Comparison of ENCODE assay signal across 8 cellular contexts in the genomic region with DNA sequence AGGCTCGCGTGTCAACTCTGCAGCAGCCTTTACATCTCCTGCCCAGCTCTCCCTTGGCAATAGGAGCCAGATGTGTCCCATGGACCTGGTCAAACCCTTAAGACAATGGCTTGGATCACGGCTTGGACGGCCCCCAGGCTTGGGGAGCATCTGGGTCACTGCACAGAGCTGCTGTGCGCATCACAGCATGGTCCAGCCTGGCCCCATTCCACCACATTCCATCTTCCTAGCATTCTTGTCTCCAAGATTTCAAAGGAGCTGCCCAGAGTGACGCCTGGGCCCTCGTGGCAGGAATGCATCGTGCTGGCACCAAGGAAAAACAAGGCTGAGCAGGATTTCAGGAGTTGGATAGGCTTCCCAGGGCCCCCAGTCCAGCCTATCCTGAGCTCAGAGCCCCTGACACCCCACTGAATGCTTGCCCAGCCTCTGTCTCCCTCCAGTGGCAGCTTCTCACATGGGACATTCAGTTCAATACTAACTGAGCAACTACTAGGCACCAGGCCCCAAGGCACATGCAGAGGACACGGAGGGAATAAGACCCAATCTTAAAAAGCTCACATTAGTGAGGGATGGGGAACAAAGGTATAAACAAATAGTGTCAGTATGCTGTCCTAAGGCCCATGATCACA. TPM values are rescaled to one million over a fixed set of nuclear protein-coding genes. Genes with fewer than 3 reads are reported as not detected.
A peak's percentile ranks its signal among the peaks of the same experiment; 100 is the strongest.
DNase-seq lines count a peak whose midpoint lies in the region; ATAC-seq and TF ChIP-seq lines count a peak whose summit lies in the region.

No MANE protein-coding gene starts in this region.

- H3K36me3 Mint-ChIP-seq in Calu3 (ENCODE audit: insufficient read depth, unreplicated experiment): peaks cover 75% of the 10 kb centered on the region

- no peaks in the 10 kb centered on the region for H3K27me3 ChIP-seq in lower lobe of right lung (ENCODE audit: low read depth)

- H3K27ac Mint-ChIP-seq in Calu3 (ENCODE audit: unreplicated experiment): peak overlapping the region; percentile 99

- peak overlapping the region; percentile 60 for H3K4me3 Mint-ChIP-seq in Calu3 (ENCODE audit: low read depth, unreplicated experiment)

- H3K9me3 ChIP-seq in lower lobe of right lung: no peaks in the 10 kb centered on the region

- H3K4me1 Mint-ChIP-seq in Calu3 (ENCODE audit: low read depth, unreplicated experiment): peaks cover 83% of the 10 kb centered on the region

- no peaks in the 10 kb centered on the region for H3K27me3 Mint-ChIP-seq in Calu3 (ENCODE audit: unreplicated experiment)

- no peaks in the 10 kb centered on the region for H3K9me3 Mint-ChIP-seq in Calu3 (ENCODE audit: low read depth, unreplicated experiment)

- ATAC-seq in lower lobe of right lung: peak; percentile 1 to 20

- H3K4me1 ChIP-seq in lower lobe of right lung: peaks cover 82% of the 10 kb centered on the region

- peak; percentile 62 for DNase-seq in Calu3
- DNase-seq in M059J (ENCODE audit: low read depth): peak; percentile 59
- DNase-seq in astrocyte of the hippocampus (ENCODE audit: low read depth, low spot score): peak; percentile 95
- DNase-seq in lower lobe of right lung: no peak
- DNase-seq in ureter (ENCODE audit: low spot score): peak; percentile 50
- DNase-seq in cerebellar nuclear complex (lab: John Stamatoyannopoulos, UW): no peak
- DNase-seq in NCI-H187 (lab: John Stamatoyannopoulos, UW): no peak
- DNase-seq in foreskin melanocyte: no peak

- CTCF ChIA-PET in Calu3 (lab: Charles Lee): interaction anchor here (0.6 to 1.0 kb wide), 7 partner anchors 63 to 193 kb away, joined by 3 to 11 read pairs (median 5); no protein-coding TSS in a partner anchor

- H3K27ac ChIP-seq in lower lobe of right lung: peak overlapping the region; percentile 98

- peak; percentile 34 for TF ChIP-seq CTCF in Calu3 (IDR thresholded peaks at IDR 0.05; ENCODE audit: unreplicated experiment)
- peak; percentile 52 for TF ChIP-seq CTCF in lower lobe of right lung (IDR thresholded peaks at IDR 0.05)

- no peak overlapping the region for H3K4me3 ChIP-seq in lower lobe of right lung

- BruUV-seq in Calu3 (replicated peaks; lab: Mats Ljungman, UMichigan): no TSS peak

- H3K36me3 ChIP-seq in lower lobe of right lung: peaks cover 7% of the 10 kb centered on the region

- intact Hi-C loops in Calu3 (cut with micrococcal nuclease; ENCODE audit: unreplicated experiment) (loop anchor here (1.0 to 2.0 kb wide), 2 partner anchors 31 to 37 kb away; a partner anchor contains a TSS), lower lobe of right lung (cut with DNase I) (no loop called here)

RNA-seq across cellular contexts. Expression of a gene that starts 34.3 kb away (rescaled TPM):
- total RNA-seq in Calu3 (2022) (53.2 and 56.6 TPM in 2 replicates), lower lobe of right lung (36.2 TPM), ureter (37.9 TPM)
- total RNA-seq in M059J (2014; rRNA removed; shearing (Covaris generic)): 13.6 and 25.2 TPM in 2 replicates

RNA-seq across cellular contexts. Expression of a gene that starts 36.7 kb away (rescaled TPM):
- total RNA-seq in Calu3 (2022) (217 and 293 TPM in 2 replicates), lower lobe of right lung (64.9 TPM), ureter (34.0 TPM)
- 145 and 165 TPM in 2 replicates for total RNA-seq in M059J (2014; rRNA removed; shearing (Covaris generic))

RNA-seq across cellular contexts. Expression of a gene that starts 50.6 kb away (rescaled TPM):
- total RNA-seq in Calu3 (2022) (48.4 and 72.1 TPM in 2 replicates), lower lobe of right lung (8.1 TPM), ureter (4.3 TPM)
- 2.1 and 3.8 TPM in 2 replicates for total RNA-seq in M059J (2014; rRNA removed; shearing (Covaris generic))

Comparison
In these comparisons a context has a peak if more than half of its experiments do, and no peak if none do; other contexts are left out.
1. DNase-seq: peak in Calu3 (single experiment), M059J (single experiment), astrocyte of the hippocampus (single experiment) and ureter (single experiment); none in lower lobe of right lung (single experiment), cerebellar nuclear complex (0 of 2), NCI-H187 (0 of 2) and foreskin melanocyte (single experiment).